1 cellular context compared by ENCODE assay signal in the genomic region with DNA sequence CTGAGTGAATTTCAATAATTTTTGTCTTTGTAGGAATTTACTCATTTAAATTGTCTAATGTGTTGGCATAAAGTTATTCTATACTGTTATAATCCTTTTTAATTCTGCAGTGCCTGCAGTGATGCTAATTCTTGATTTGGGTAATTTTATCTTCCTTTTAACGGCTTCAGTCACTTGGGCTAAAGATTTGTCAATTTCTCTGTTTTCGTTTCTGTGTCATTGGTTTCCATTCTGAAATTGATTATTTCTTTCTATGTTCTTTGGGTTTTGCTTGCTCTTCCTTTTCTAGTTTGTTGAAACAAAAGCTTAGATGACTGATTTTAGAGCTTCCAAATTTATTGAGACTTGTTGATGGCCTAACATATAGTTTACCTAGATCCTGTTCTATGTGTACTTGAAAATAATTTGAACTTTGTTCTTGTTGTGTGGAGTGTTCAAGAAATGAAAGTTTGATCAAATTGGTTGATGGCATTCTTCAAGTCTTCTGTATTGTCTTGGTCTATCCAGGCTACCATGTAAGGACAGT.
TF ChIP-seq lines count a peak whose summit lies in the region.

No MANE protein-coding gene starts in this region.

TF ChIP-seq in K562, 482 proteins besides CTCF, POLR2A, EP300 and RAD21 (continued from another document):
- TF ChIP-seq SAP30 (IDR thresholded peaks at IDR 0.05; ENCODE audit: borderline replicate concordance, insufficient read depth, low read depth, low read length, poor library complexity, severe bottlenecking), result no peak
- TF ChIP-seq E2F8 (IDR thresholded peaks at IDR 0.05; ENCODE audit: low read depth, partially characterized antibody), result no peak
- TF ChIP-seq TEAD1 (CRISPR knock-in tag; IDR thresholded peaks at IDR 0.05), result no peak
- TF ChIP-seq, protein P1, sequence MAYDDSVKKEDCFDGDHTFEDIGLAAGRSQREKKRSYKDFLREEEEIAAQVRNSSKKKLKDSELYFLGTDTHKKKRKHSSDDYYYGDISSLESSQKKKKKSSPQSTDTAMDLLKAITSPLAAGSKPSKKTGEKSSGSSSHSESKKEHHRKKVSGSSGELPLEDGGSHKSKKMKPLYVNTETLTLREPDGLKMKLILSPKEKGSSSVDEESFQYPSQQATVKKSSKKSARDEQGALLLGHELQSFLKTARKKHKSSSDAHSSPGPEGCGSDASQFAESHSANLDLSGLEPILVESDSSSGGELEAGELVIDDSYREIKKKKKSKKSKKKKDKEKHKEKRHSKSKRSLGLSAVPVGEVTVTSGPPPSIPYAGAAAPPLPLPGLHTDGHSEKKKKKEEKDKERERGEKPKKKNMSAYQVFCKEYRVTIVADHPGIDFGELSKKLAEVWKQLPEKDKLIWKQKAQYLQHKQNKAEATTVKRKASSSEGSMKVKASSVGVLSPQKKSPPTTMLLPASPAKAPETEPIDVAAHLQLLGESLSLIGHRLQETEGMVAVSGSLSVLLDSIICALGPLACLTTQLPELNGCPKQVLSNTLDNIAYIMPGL (CRISPR knock-in tag; IDR thresholded peaks at IDR 0.05), result no peak
- TF ChIP-seq ZSCAN29 (IDR thresholded peaks at IDR 0.05), result no peak
- no peak for TF ChIP-seq OTX1 (CRISPR knock-in tag; IDR thresholded peaks at IDR 0.05)
- no peak for TF ChIP-seq CBFB (CRISPR knock-in tag; IDR thresholded peaks at IDR 0.05)
